Comparison of ENCODE assay signal across 16 cellular contexts in genomic region chr11:122715883-122716282, GRCh38.
A peak's percentile ranks its signal among the peaks of the same experiment; 100 is the strongest.
DNase-seq lines count a peak whose midpoint lies in the region; ATAC-seq and TF ChIP-seq lines count a peak whose summit lies in the region.
"Had no signal": no experiment of that assay in that cellular context is flagged by ENCODE, and none has a peak within 500 bp of the region (broad histone marks: within the 10 kb centered on the region; RNA-seq: fewer than 3 reads in every experiment).

No MANE protein-coding gene starts in this region.

- no peak for ATAC-seq in CD8-positive, alpha-beta T cell
- ATAC-seq in central memory CD8-positive, alpha-beta T cell (replicated peaks; ENCODE audit: extremely low read depth, poor library complexity, severe bottlenecking) = no peak
- ATAC-seq: foreskin keratinocyte, left colon had no signal

- no peak overlapping the region for H3K4ac ChIP-seq in trophoblast cell (ENCODE audit: low read depth, low read length)

- no peak for TF ChIP-seq POLR2A in adrenal gland (IDR thresholded peaks at IDR 0.05)

- no peaks in the 10 kb centered on the region for H3K27me3 ChIP-seq in CD8-positive, alpha-beta T cell (ENCODE audit: insufficient read depth, low read length)
- no peaks in the 10 kb centered on the region for H3K27me3 ChIP-seq in trophoblast cell (ENCODE audit: insufficient read depth, low read length)
- H3K27me3 ChIP-seq in endodermal cell (ENCODE audit: control insufficient read depth, insufficient read depth, low read length, poor library complexity, severe bottlenecking) = no peaks in the 10 kb centered on the region
- H3K27me3 ChIP-seq in adrenal gland = no peaks in the 10 kb centered on the region
- H3K27me3 ChIP-seq: foreskin keratinocyte, pancreas, tibial nerve had no signal

- no peak overlapping the region for H3K4me2 ChIP-seq in trophoblast cell (ENCODE audit: low read length)

- DNase-seq in CD8-positive, alpha-beta T cell = no peak
- DNase-seq in central memory CD8-positive, alpha-beta T cell (ENCODE audit: low spot score in 2 of 2) = no peak
- DNase-seq in trophoblast cell (no peak), DMS153 treated with DMSO at 0.1 percent for 48 hours (lab: John Stamatoyannopoulos, UW; ENCODE audit: unreplicated experiment) (no peak), endodermal cell (no peak), adrenal gland (no peak)
- DNase-seq: foreskin keratinocyte, H9, left colon, NCI-H1436 treated with DMSO at 0.1 percent for 48 hours, pancreas, Right ventricle myocardium superior, T-helper 1 cell had no signal

- no peak overlapping the region for H4K12ac ChIP-seq in trophoblast cell (ENCODE audit: low read depth, low read length)

- intact Hi-C loops in CD8-positive, alpha-beta T cell (cut with DNase I, micrococcal nuclease) = loop anchor here in 1 of 2 experiments (2.0 kb wide), 2 partner anchors 19 to 39 kb away; no protein-coding TSS in a partner anchor
- intact Hi-C loops in adrenal gland (cut with DNase I) = no loop called here

- peaks cover 16% of the 10 kb centered on the region for H3K36me3 Mint-ChIP-seq in CD8-positive, alpha-beta T cell
- peaks cover 1% of the 10 kb centered on the region for H3K36me3 Mint-ChIP-seq in central memory CD8-positive, alpha-beta T cell (ENCODE audit: insufficient read depth)
- H3K36me3 Mint-ChIP-seq in endodermal cell (ENCODE audit: low read depth) = no peaks in the 10 kb centered on the region

- H3K14ac ChIP-seq in trophoblast cell (ENCODE audit: low read length) = no peak overlapping the region

- no peak overlapping the region for H2AK5ac ChIP-seq in trophoblast cell (ENCODE audit: low read length)

- no peak overlapping the region for H2BK5ac ChIP-seq in trophoblast cell (ENCODE audit: low read depth, low read length, poor library complexity)

- H3K4me3 Mint-ChIP-seq in CD8-positive, alpha-beta T cell = no peak overlapping the region
- H3K4me3 Mint-ChIP-seq in central memory CD8-positive, alpha-beta T cell = no peak overlapping the region
- H3K4me3 Mint-ChIP-seq in endodermal cell = no peak overlapping the region
- H3K4me3 Mint-ChIP-seq: H9 had no signal

- peak overlapping the region; percentile 91 for H3K27ac Mint-ChIP-seq in CD8-positive, alpha-beta T cell
- peak overlapping the region; percentile 13 for H3K27ac Mint-ChIP-seq in central memory CD8-positive, alpha-beta T cell (ENCODE audit: low read depth)
- H3K27ac Mint-ChIP-seq in endodermal cell = no peak overlapping the region
- H3K27ac Mint-ChIP-seq: H9 had no signal

- peak overlapping the region; percentile 25 for H3K18ac ChIP-seq in trophoblast cell (ENCODE audit: low read length)

- no peak overlapping the region for H3K4me3 ChIP-seq in CD8-positive, alpha-beta T cell (ENCODE audit: low read depth, low read length)
- H3K4me3 ChIP-seq in trophoblast cell (ENCODE audit: low read depth, low read length) = no peak overlapping the region
- no peak overlapping the region for H3K4me3 ChIP-seq in endodermal cell (ENCODE audit: low read length)
- H3K4me3 ChIP-seq in adrenal gland = no peak overlapping the region
- H3K4me3 ChIP-seq: pancreas, skin epidermis, tibial nerve had no signal

- H2BK120ac ChIP-seq in trophoblast cell (ENCODE audit: insufficient read depth, low read length, poor library complexity) = no peak overlapping the region

- WGBS in trophoblast cell (ENCODE audit: extremely low coverage, insufficient coverage, insufficient read length) = no CpG with 5 or more reads among the region's 5 CpGs
- 89 to 100% methylated on average over 4 to 5 of the region's 5 CpGs for WGBS in endodermal cell (ENCODE audit: insufficient coverage in 1 of 2, insufficient read length in 1 of 2), 2 experiments
- 33 to 58% (median 50%) methylated on average over 5 of the region's 5 CpGs for WGBS in adrenal gland, 4 donors

- H3K4me1 Mint-ChIP-seq in CD8-positive, alpha-beta T cell (ENCODE audit: low read depth) = peaks cover 77% of the 10 kb centered on the region
- peaks cover 52% of the 10 kb centered on the region for H3K4me1 Mint-ChIP-seq in central memory CD8-positive, alpha-beta T cell
- peaks cover 15% of the 10 kb centered on the region for H3K4me1 Mint-ChIP-seq in endodermal cell

- POLR2A ChIA-PET in CD8-positive, alpha-beta T cell (lab: Charles Lee) = interaction anchor here (0.6 to 1.8 kb wide), 3 partner anchors 19 to 41 kb away, joined by 3 to 9 read pairs (median 3); no protein-coding TSS in a partner anchor

- H4K8ac ChIP-seq in trophoblast cell (ENCODE audit: low read depth, low read length) = no peak overlapping the region

- H3K36me3 ChIP-seq in CD8-positive, alpha-beta T cell (ENCODE audit: insufficient read depth, low read length) = no peaks in the 10 kb centered on the region
- H3K36me3 ChIP-seq in KOPT-K1 (ENCODE audit: insufficient read depth, low read length) (peaks cover 18% of the 10 kb centered on the region), trophoblast cell (ENCODE audit: control insufficient read depth in 1 of 2, insufficient read depth in 2 of 2, low read length in 2 of 2) (peaks cover 8 to 10% of the 10 kb centered on the region in 2 experiments), endodermal cell (ENCODE audit: control insufficient read depth, insufficient read depth, low read length) (no peaks in the 10 kb centered on the region), adrenal gland (replicated peaks in 1 of 2) (no peaks in the 10 kb centered on the region)
- H3K36me3 ChIP-seq: pancreas, tibial nerve had no signal

- CTCF ChIA-PET in CD8-positive, alpha-beta T cell (lab: Charles Lee) = interaction anchor here (0.9 to 2.0 kb wide), 6 partner anchors 11 to 87 kb away, joined by 3 to 10 read pairs (median 4); no protein-coding TSS in a partner anchor

- H3K27me3 Mint-ChIP-seq in CD8-positive, alpha-beta T cell (ENCODE audit: low read depth) = no peaks in the 10 kb centered on the region
- H3K27me3 Mint-ChIP-seq in central memory CD8-positive, alpha-beta T cell = no peaks in the 10 kb centered on the region
- peaks cover 15% of the 10 kb centered on the region for H3K27me3 Mint-ChIP-seq in endodermal cell (ENCODE audit: insufficient read depth)

- peaks cover 55% of the 10 kb centered on the region for H3K4me1 ChIP-seq in CD8-positive, alpha-beta T cell (ENCODE audit: insufficient read depth, low read length)
- H3K4me1 ChIP-seq in trophoblast cell (ENCODE audit: control insufficient read depth in 1 of 2, insufficient read depth in 2 of 2, low read length in 2 of 2) (peaks cover 9% of the 10 kb centered on the region in 2 experiments), endodermal cell (ENCODE audit: control insufficient read depth, insufficient read depth, low read length) (no peaks in the 10 kb centered on the region), adrenal gland (replicated peaks in 1 of 2) (no peaks in the 10 kb centered on the region)
- H3K4me1 ChIP-seq: pancreas had no signal

- no peak overlapping the region for H4K91ac ChIP-seq in trophoblast cell (ENCODE audit: low read depth, low read length)

- no peaks in the 10 kb centered on the region for H3K79me1 ChIP-seq in trophoblast cell (ENCODE audit: low read length)

- TF ChIP-seq CTCF in CD8-positive, alpha-beta T cell (IDR thresholded peaks at IDR 0.05) = no peak
- TF ChIP-seq CTCF in endodermal cell (conservative IDR thresholded peaks at IDR 0.05) (no peak), adrenal gland (IDR thresholded peaks at IDR 0.05) (no peak)

- H2AFZ ChIP-seq in trophoblast cell (ENCODE audit: insufficient read depth, low read length, poor library complexity) = no peak overlapping the region

- H3K27ac ChIP-seq in CD8-positive, alpha-beta T cell (ENCODE audit: low read depth, low read length) = no peak overlapping the region
- H3K27ac ChIP-seq in KOPT-K1 (ENCODE audit: low read depth, low read length, poor library complexity, severe bottlenecking) (peak overlapping the region; percentile 99), trophoblast cell (ENCODE audit: low read depth, low read length) (no peak overlapping the region), endodermal cell (ENCODE audit: low read depth, low read length) (no peak overlapping the region), adrenal gland (no peak overlapping the region)
- H3K27ac ChIP-seq: foreskin keratinocyte, pancreas, tibial nerve had no signal

- H2BK12ac ChIP-seq in trophoblast cell (ENCODE audit: low read length) = no peak overlapping the region

- H3K9me3 ChIP-seq in CD8-positive, alpha-beta T cell (ENCODE audit: low read length) = no peaks in the 10 kb centered on the region
- H3K9me3 ChIP-seq in KOPT-K1 (ENCODE audit: insufficient read depth, low read length, poor library complexity, severe bottlenecking) (no peaks in the 10 kb centered on the region), trophoblast cell (ENCODE audit: insufficient read depth, low read depth, low read length) (no peaks in the 10 kb centered on the region), endodermal cell (ENCODE audit: control insufficient read depth, low read length) (no peaks in the 10 kb centered on the region), adrenal gland (replicated peaks in 1 of 3) (no peaks in the 10 kb centered on the region)
- H3K9me3 ChIP-seq: pancreas, tibial nerve had no signal

- H3K9me3 Mint-ChIP-seq in CD8-positive, alpha-beta T cell = no peaks in the 10 kb centered on the region
- no peaks in the 10 kb centered on the region for H3K9me3 Mint-ChIP-seq in central memory CD8-positive, alpha-beta T cell
- H3K9me3 Mint-ChIP-seq in endodermal cell = no peaks in the 10 kb centered on the region
- H3K9me3 Mint-ChIP-seq: H9 had no signal

- H3K23ac ChIP-seq in trophoblast cell (ENCODE audit: low read length) = no peak overlapping the region

- H3K9ac ChIP-seq in trophoblast cell (ENCODE audit: low read length) = no peak overlapping the region
- no peak overlapping the region for H3K9ac ChIP-seq in endodermal cell (ENCODE audit: extremely low read depth, low read length, poor library complexity, severe bottlenecking)

- H3K79me2 ChIP-seq in trophoblast cell (ENCODE audit: control insufficient read depth, insufficient read depth, low read length, poor library complexity) = peaks cover 2% of the 10 kb centered on the region
